Comparison of ENCODE assay signal across 9 cellular contexts in the genomic region with DNA sequence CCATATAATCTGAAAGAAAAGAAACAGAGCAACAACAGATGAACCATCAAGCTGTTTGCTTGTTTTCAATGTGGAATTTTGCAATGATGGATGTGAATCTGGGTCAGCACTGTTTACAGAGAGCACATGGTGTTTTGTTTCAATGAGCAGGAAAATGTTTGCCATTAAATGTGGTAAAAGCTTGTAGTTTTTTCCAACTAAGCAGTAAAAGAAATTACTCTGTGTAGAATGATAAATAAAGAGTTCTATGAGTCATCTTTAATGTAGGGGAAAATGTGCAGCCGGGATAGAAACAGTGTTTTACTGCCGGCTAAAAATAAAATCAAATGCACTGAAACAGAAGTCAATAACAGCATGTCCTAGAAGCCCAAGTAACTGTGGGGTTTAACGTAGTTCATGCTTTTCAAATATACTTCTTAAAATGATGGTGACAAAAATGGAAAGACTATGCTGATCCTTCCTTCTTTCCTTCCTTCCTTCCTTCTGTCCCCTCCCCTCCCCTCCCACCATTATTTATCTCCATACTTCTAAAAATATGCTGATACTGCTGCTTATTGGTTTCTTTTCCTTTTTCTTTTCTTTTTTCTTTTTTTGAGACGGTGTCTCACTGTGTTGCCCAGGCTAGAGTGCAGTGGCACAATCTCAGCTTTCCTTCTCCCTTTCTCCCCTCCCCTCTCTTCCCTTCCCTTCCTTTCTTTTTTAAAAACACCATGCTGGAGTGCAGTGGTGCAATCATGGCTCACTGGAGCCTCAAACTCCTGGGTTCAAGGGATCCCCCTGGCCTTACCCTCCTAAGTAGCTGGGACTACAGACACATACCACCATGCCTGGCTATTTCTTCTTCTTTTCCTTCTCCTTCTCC. TPM values are rescaled to one million over a fixed set of nuclear protein-coding genes. Genes with fewer than 3 reads are reported as not detected.
DNase-seq lines count a peak whose midpoint lies in the region; ATAC-seq and TF ChIP-seq lines count a peak whose summit lies in the region.
"Had no signal": no experiment of that assay in that cellular context is flagged by ENCODE, and none has a peak within 500 bp of the region (broad histone marks: within the 10 kb centered on the region; RNA-seq: fewer than 3 reads in every experiment).

No MANE protein-coding gene starts in this region.

- ATAC-seq in T-helper 17 cell (no peak), left cardiac atrium (peak; percentile 32 to 37), GM19035 (IDR thresholded peaks at IDR 0.05; ENCODE audit: unreplicated experiment) (no peak), GM21360 (IDR thresholded peaks at IDR 0.05; ENCODE audit: unreplicated experiment) (no peak)

- H3K4me3 ChIP-seq in HFF-Myc (replicated peaks; ENCODE audit: low read depth, low read length) = no peak overlapping the region
- H3K4me3 ChIP-seq in subcutaneous abdominal adipose tissue (ENCODE audit: low read depth in 1 of 5, low read length in 5 of 5) = no peak overlapping the region

- H3K27ac ChIP-seq in subcutaneous abdominal adipose tissue (ENCODE audit: low read depth, low read length) = peak overlapping the region; percentile 35

- TF ChIP-seq CTCF in HFF-Myc (IDR thresholded peaks at IDR 0.05; ENCODE audit: low read depth, low read length, missing control alignments) = no peak

- H3K27me3 ChIP-seq in subcutaneous abdominal adipose tissue (ENCODE audit: control insufficient read depth in 5 of 5, insufficient read depth in 4 of 5, low read length in 5 of 5) = no peaks in the 10 kb centered on the region

- intact Hi-C loops in left cardiac atrium (cut with DNase I) = no loop called here

- DNase-seq in HFF-Myc (ENCODE audit: extremely low read depth, low read depth) = peak; percentile 69
- DNase-seq in T-helper 17 cell = no peak
- DNase-seq in left cardiac atrium = no peak
- no peak for DNase-seq in ecto neural progenitor cell (ENCODE audit: low spot score)
- DNase-seq in activated CD4-positive, CD25-positive, alpha-beta regulatory T cell treated with anti-CD3 and anti-CD28 coated beads, Interleukin-2, amount 50 U/mL, for 72 hours = no peak

- no peaks in the 10 kb centered on the region for H3K36me3 Mint-ChIP-seq in T-helper 17 cell (ENCODE audit: low read depth)

- peaks cover 0 to 22% (median 19%) of the 10 kb centered on the region in 5 donors for H3K4me1 ChIP-seq in subcutaneous abdominal adipose tissue (ENCODE audit: control insufficient read depth in 5 of 5, insufficient read depth in 5 of 5, low read length in 5 of 5)

- H3K27me3 Mint-ChIP-seq in T-helper 17 cell = peaks cover 21% of the 10 kb centered on the region

- no peaks in the 10 kb centered on the region for H3K36me3 ChIP-seq in subcutaneous abdominal adipose tissue (ENCODE audit: control insufficient read depth in 5 of 5, insufficient read depth in 5 of 5, low read length in 5 of 5)

- H3K9ac ChIP-seq in subcutaneous abdominal adipose tissue (ENCODE audit: low read length in 5 of 5) = no peak overlapping the region

- H3K9me3 ChIP-seq in T-helper 17 cell (ENCODE audit: control insufficient read depth, low read length, poor library complexity, severe bottlenecking) = no peaks in the 10 kb centered on the region
- no peaks in the 10 kb centered on the region for H3K9me3 ChIP-seq in subcutaneous abdominal adipose tissue (ENCODE audit: control insufficient read depth in 5 of 5, low read length in 5 of 5)

- H3K4me3 Mint-ChIP-seq in T-helper 17 cell = no peak overlapping the region
- H3K4me3 Mint-ChIP-seq: T-helper 1 cell treated with Interleukin-12 subunit alpha and Interleukin-12 subunit beta and Interleukin-4 antibody, amounts not matched to agents 30 μg/mL and 1 μg/mL, for 36 hours had no signal

- peak overlapping the region; percentile 16 for H3K27ac Mint-ChIP-seq in T-helper 17 cell
- H3K27ac Mint-ChIP-seq: T-helper 1 cell treated with Interleukin-12 subunit alpha and Interleukin-12 subunit beta and Interleukin-4 antibody, amounts not matched to agents 30 μg/mL and 1 μg/mL, for 36 hours had no signal

- H3K4me1 Mint-ChIP-seq in T-helper 17 cell = no peaks in the 10 kb centered on the region

RNA-seq across cellular contexts. Expression of a gene that starts 6.3 kb away (rescaled TPM):
- total RNA-seq in T-helper 17 cell (10 to 100 TPM; 22.4 to 25.3 TPM), left cardiac atrium (10 to 100 TPM; 49.0 to 63.1 TPM)

RNA-seq across cellular contexts. Expression of a gene that starts 41.4 kb away (rescaled TPM):
- total RNA-seq in T-helper 17 cell (10 to 100 TPM; 21.6 to 22.8 TPM), left cardiac atrium (10 to 100 TPM; 12.8 to 16.4 TPM)

RNA-seq across cellular contexts. Expression of a gene that starts 41.5 kb away (rescaled TPM):
- total RNA-seq in T-helper 17 cell (not detected), left cardiac atrium (1 to 10 TPM; 1.0 TPM)

Comparison
In these comparisons a context has a peak if more than half of its experiments do, and no peak if none do; other contexts are left out.
1. ATAC-seq: peak in left cardiac atrium (2 of 2); none in T-helper 17 cell (single experiment), GM19035 (single experiment) and GM21360 (single experiment).